ENCODE assay signal across 21 cellular contexts in the genomic region with DNA sequence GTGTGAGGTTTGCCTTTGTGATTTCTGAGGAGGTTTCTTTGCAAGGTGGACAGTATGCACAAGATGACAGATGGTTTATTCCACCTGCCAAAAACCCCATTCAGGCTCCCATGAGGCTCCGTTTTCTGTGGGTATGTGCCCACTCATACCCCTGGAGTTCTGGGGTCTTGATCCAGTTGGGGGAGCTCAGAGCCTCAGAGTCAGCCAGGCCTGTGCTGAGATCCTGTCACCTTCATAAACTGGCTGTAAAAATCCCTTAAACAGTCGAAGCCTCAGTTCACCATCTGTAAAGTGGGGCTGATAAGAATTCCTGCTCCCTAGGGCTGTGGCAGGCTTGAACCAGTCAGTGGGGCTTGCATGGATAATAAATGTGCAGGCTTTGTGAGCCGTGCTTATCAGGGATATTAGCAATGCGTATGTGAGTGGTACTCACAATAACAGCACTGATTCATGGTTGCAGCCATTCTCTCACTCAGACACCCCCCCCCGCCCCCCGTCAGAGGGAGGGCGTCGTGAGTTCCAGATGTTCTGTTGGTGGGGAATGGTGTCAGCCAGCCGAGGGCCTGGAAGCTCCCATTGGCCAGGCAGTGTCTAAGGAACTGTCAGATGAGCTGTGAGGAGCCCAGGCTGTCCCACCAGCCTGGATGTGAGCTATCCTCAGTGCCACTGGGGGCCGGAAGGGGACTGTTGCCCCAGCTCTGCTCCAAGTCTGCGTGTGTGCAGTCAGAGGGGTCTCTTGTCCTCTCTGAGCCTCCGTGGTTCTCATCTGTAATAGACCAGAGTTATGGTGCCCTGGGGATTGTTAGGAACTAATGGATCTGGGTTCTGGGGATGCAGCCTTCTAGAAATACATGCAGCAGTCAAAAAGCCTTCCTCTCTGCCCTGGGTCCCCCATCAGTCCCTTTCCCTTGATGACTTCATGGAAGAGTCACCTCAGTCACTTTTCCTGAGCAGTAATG. TPM values are rescaled to one million over a fixed set of nuclear protein-coding genes. Genes with fewer than 3 reads are reported as not detected.
A peak's percentile ranks its signal among the peaks of the same experiment; 100 is the strongest.
DNase-seq lines count a peak whose midpoint lies in the region; ATAC-seq and TF ChIP-seq lines count a peak whose summit lies in the region.
"Had no signal": no experiment of that assay in that cellular context is flagged by ENCODE, and none has a peak within 500 bp of the region (broad histone marks: within the 10 kb centered on the region; RNA-seq: fewer than 3 reads in every experiment).

No MANE protein-coding gene starts in this region.

- no peak overlapping the region for H2AFZ ChIP-seq in fibroblast of lung (ENCODE audit: low read length)
- H2AFZ ChIP-seq: parathyroid adenoma had no signal

- peaks cover 0 to 9% of the 10 kb centered on the region in 2 donors for H3K27me3 Mint-ChIP-seq in natural killer cell treated with Interleukin-12 subunit alpha and Interleukin-12 subunit beta and Interleukin-15 and Interleukin-18, amount 100 ng/mL, for 72 hours
- peaks cover 66% of the 10 kb centered on the region for H3K27me3 Mint-ChIP-seq in endodermal cell (ENCODE audit: insufficient read depth)

- H3K4me1 ChIP-seq in HEK293 (ENCODE audit: control insufficient read depth, insufficient read depth, low read length) (no peaks in the 10 kb centered on the region; the same call in 1 of the 2 replicates), fibroblast of lung (ENCODE audit: control insufficient read depth, extremely low read depth, insufficient read depth, low read length) (no peaks in the 10 kb centered on the region), endodermal cell (ENCODE audit: control insufficient read depth, insufficient read depth, low read length) (no peaks in the 10 kb centered on the region)

- no peaks in the 10 kb centered on the region for H3K36me3 Mint-ChIP-seq in natural killer cell treated with Interleukin-12 subunit alpha and Interleukin-12 subunit beta and Interleukin-15 and Interleukin-18, amount 100 ng/mL, for 72 hours
- no peaks in the 10 kb centered on the region for H3K36me3 Mint-ChIP-seq in endodermal cell (ENCODE audit: low read depth)
- H3K36me3 Mint-ChIP-seq: activated naive CD8-positive, alpha-beta T cell had no signal

- CTCF ChIA-PET in HEK293 (lab: Yijun Ruan, JAX): interaction anchor here (0.6 to 1.8 kb wide), 3 partner anchors 33 to 40 kb away, joined by 3 to 17 read pairs (median 8); no protein-coding TSS in a partner anchor

- POLR2A ChIA-PET in HEK293 (lab: Yijun Ruan, JAX): interaction anchor here (1.4 kb wide), 1 partner anchor 52 kb away, joined by 3 read pairs; no protein-coding TSS in a partner anchor

- no peaks in the 10 kb centered on the region for H3K9me3 ChIP-seq in HEK293 (ENCODE audit: control insufficient read depth, insufficient read depth, low read depth, low read length)
- no peaks in the 10 kb centered on the region for H3K9me3 ChIP-seq in fibroblast of lung (ENCODE audit: control insufficient read depth, insufficient read depth, low read depth, low read length)
- no peaks in the 10 kb centered on the region for H3K9me3 ChIP-seq in endodermal cell (ENCODE audit: control insufficient read depth, low read length)
- H3K9me3 ChIP-seq: spleen had no signal

- TF ChIP-seq CTCF in AG10803 (conservative IDR thresholded peaks at IDR 0.05; ENCODE audit: low read length): no peak
- no peak for TF ChIP-seq CTCF in HEK293 (tag by site-specific recombination; IDR thresholded peaks at IDR 0.05)
- TF ChIP-seq CTCF in fibroblast of lung (conservative IDR thresholded peaks at IDR 0.05 in 1 of 2, IDR thresholded peaks at IDR 0.05 in 1 of 2; ENCODE audit: low read depth in 1 of 2, low read length in 2 of 2): no peak
- TF ChIP-seq CTCF in endodermal cell (conservative IDR thresholded peaks at IDR 0.05): no peak

- H3K27ac Mint-ChIP-seq in natural killer cell treated with Interleukin-12 subunit alpha and Interleukin-12 subunit beta and Interleukin-15 and Interleukin-18, amount 100 ng/mL, for 72 hours: no peak overlapping the region
- no peak overlapping the region for H3K27ac Mint-ChIP-seq in endodermal cell
- H3K27ac Mint-ChIP-seq: activated naive CD8-positive, alpha-beta T cell; stimulated activated naive CD8-positive, alpha-beta T cell treated with anti-CD3 and anti-CD28 coated beads, Interleukin-15, Interleukin-2, amounts not matched to agents 100 ng/mL and 50 ng/mL, for 24 hours had no signal

- no peak overlapping the region for H3K4me2 ChIP-seq in fibroblast of lung (ENCODE audit: extremely low read depth, insufficient read depth, low read length)
- H3K4me2 ChIP-seq: KMS-11 had no signal

- H3K4me1 Mint-ChIP-seq in natural killer cell treated with Interleukin-12 subunit alpha and Interleukin-12 subunit beta and Interleukin-15 and Interleukin-18, amount 100 ng/mL, for 72 hours (ENCODE audit: low read depth in 2 of 2): peaks cover 0 to 2% of the 10 kb centered on the region in 2 donors
- no peaks in the 10 kb centered on the region for H3K4me1 Mint-ChIP-seq in endodermal cell

- H3K4me3 Mint-ChIP-seq in natural killer cell treated with Interleukin-12 subunit alpha and Interleukin-12 subunit beta and Interleukin-15 and Interleukin-18, amount 100 ng/mL, for 72 hours: no peak overlapping the region
- H3K4me3 Mint-ChIP-seq in endodermal cell: no peak overlapping the region
- H3K4me3 Mint-ChIP-seq: stimulated activated naive CD8-positive, alpha-beta T cell treated with anti-CD3 and anti-CD28 coated beads, Interleukin-15, Interleukin-2, amounts not matched to agents 100 ng/mL and 50 ng/mL, for 24 hours had no signal

- peaks cover 2% of the 10 kb centered on the region for H3K27me3 ChIP-seq in fibroblast of lung (ENCODE audit: control insufficient read depth, insufficient read depth, low read length)
- H3K27me3 ChIP-seq in endodermal cell (ENCODE audit: control insufficient read depth, insufficient read depth, low read length, poor library complexity, severe bottlenecking): peaks cover 54% of the 10 kb centered on the region

- WGBS in endodermal cell (ENCODE audit: insufficient coverage in 1 of 2, insufficient read length in 1 of 2), 2 experiments: 72 to 79% methylated on average over 7 to 12 of the region's 12 CpGs

- no peaks in the 10 kb centered on the region for H3K36me3 ChIP-seq in HEK293 (ENCODE audit: control insufficient read depth in 2 of 2, insufficient read depth in 1 of 2, low read length in 2 of 2)
- H3K36me3 ChIP-seq in fibroblast of lung (ENCODE audit: control insufficient read depth, insufficient read depth, low read length): no peaks in the 10 kb centered on the region
- H3K36me3 ChIP-seq in endodermal cell (ENCODE audit: control insufficient read depth, insufficient read depth, low read length): no peaks in the 10 kb centered on the region
- H3K36me3 ChIP-seq: spleen had no signal

- H3K9ac ChIP-seq in fibroblast of lung (ENCODE audit: insufficient read depth, low read length): no peak overlapping the region
- no peak overlapping the region for H3K9ac ChIP-seq in endodermal cell (ENCODE audit: extremely low read depth, low read length, poor library complexity, severe bottlenecking)
- H3K9ac ChIP-seq: KMS-11, parathyroid adenoma had no signal

- DNase-seq in AG10803 (ENCODE audit: low read depth) (peak; percentile 60), fibroblast of lung (ENCODE audit: low read depth in 2 of 2) (peak; percentile 39 to 60), endodermal cell (no peak), DMS153 treated with DMSO at 0.1 percent for 48 hours (lab: John Stamatoyannopoulos, UW; ENCODE audit: unreplicated experiment) (no peak), HT-29 (ENCODE audit: low spot score) (no peak)
- DNase-seq in natural killer cell treated with Interleukin-12 subunit alpha and Interleukin-12 subunit beta and Interleukin-15 and Interleukin-18, amount 100 ng/mL, for 72 hours (ENCODE audit: low spot score): peak; percentile 44
- DNase-seq in stimulated activated CD4-positive, alpha-beta T cell treated with anti-CD3 and anti-CD28 coated beads, Interleukin-12 subunit alpha, Interleukin-12 subunit beta, amount 100 ng/mL, for 4 hours: no peak
- DNase-seq: activated CD4-positive, CD25-positive, alpha-beta regulatory T cell treated with anti-CD3 and anti-CD28 coated beads, Interleukin-2, amount 50 U/mL, for 72 hours; AML-193; DMS53; glutamatergic neuron; midbrain; NCI-H2171 treated with DMSO at 0.1 percent for 48 hours; SHP77; T-helper 2 cell had no signal

- H3K4me3 ChIP-seq in AG10803 (ENCODE audit: low read length): 0 out of 2 replicates have a peak overlapping the region, but pooled peaks have one; percentile 7
- H3K4me3 ChIP-seq in HEK293 (ENCODE audit: low read depth, low read length): no peak overlapping the region
- H3K4me3 ChIP-seq in fibroblast of lung (replicated peaks in 1 of 4; ENCODE audit: control extremely low read depth in 1 of 4, insufficient read depth in 1 of 4, low read depth in 3 of 4, low read length in 4 of 4): no peak overlapping the region
- H3K4me3 ChIP-seq in endodermal cell (ENCODE audit: low read length): no peak overlapping the region
- H3K4me3 ChIP-seq: spleen had no signal

- ATAC-seq in natural killer cell treated with Interleukin-12 subunit alpha and Interleukin-12 subunit beta and Interleukin-15 and Interleukin-18, amount 100 ng/mL, for 72 hours: no peak

- no peaks in the 10 kb centered on the region for H3K79me2 ChIP-seq in fibroblast of lung (ENCODE audit: control insufficient read depth, insufficient read depth, low read length)

- no peaks in the 10 kb centered on the region for H3K9me3 Mint-ChIP-seq in natural killer cell treated with Interleukin-12 subunit alpha and Interleukin-12 subunit beta and Interleukin-15 and Interleukin-18, amount 100 ng/mL, for 72 hours
- H3K9me3 Mint-ChIP-seq in endodermal cell: no peaks in the 10 kb centered on the region
- H3K9me3 Mint-ChIP-seq: stimulated activated naive CD8-positive, alpha-beta T cell treated with anti-CD3 and anti-CD28 coated beads, Interleukin-15, Interleukin-2, amounts not matched to agents 100 ng/mL and 50 ng/mL, for 24 hours had no signal

- H3K27ac ChIP-seq in HEK293 (ENCODE audit: extremely low read depth, low read depth, low read length) (no peak overlapping the region), fibroblast of lung (ENCODE audit: insufficient read depth, low read length) (no peak overlapping the region), endodermal cell (ENCODE audit: low read depth, low read length) (no peak overlapping the region)
- H3K27ac ChIP-seq: KMS-11, spleen had no signal

- no peaks in the 10 kb centered on the region for H4K20me1 ChIP-seq in fibroblast of lung (ENCODE audit: control insufficient read depth, extremely low read depth, insufficient read depth, low read length)

RNA-seq across cellular contexts. Expression of gene KCNIP3, which starts 51.7 kb away (rescaled TPM):
- total RNA-seq in fibroblast of lung (1.5 and 1.7 TPM in 2 replicates), endodermal cell (1 to 10 TPM in 1 of 2 donors, under 1 TPM in 1; 0.26 to 1.3 TPM)
- 0.32 and 0.81 TPM in 2 replicates for polyA plus RNA-seq in fibroblast of lung
- polyA plus RNA-seq in fibroblast of lung (2012): 0.98 and 1.7 TPM in 2 replicates
- 1.7 TPM in 1 of 2 replicates, not detected in the other for polyA minus RNA-seq in fibroblast of lung (ENCODE audit: low replicate concordance)
- total RNA-seq in natural killer cell treated with Interleukin-12 subunit alpha and Interleukin-12 subunit beta and Interleukin-15 and Interleukin-18, amount 100 ng/mL, for 72 hours: not detected
- polyA plus RNA-seq in endodermal cell (2013, experiment 1 of 2): 5.0 TPM
- 4.1 TPM for polyA plus RNA-seq in endodermal cell (2013, experiment 2 of 2)
- total RNA-seq in HT-29 (2014; rRNA removed; shearing (Covaris generic)): 0.74 and 1.1 TPM in 2 replicates

RNA-seq across cellular contexts. Expression of gene FAHD2A, which starts 53.6 kb away (rescaled TPM):
- total RNA-seq in fibroblast of lung (25.9 and 32.5 TPM in 2 replicates), endodermal cell (10 to 100 TPM; 45.2 to 49.4 TPM)
- polyA plus RNA-seq in fibroblast of lung: 22.1 and 25.7 TPM in 2 replicates
- polyA plus RNA-seq in fibroblast of lung (2012): 21.2 and 28.7 TPM in 2 replicates
- polyA minus RNA-seq in fibroblast of lung (ENCODE audit: low replicate concordance): 25.2 and 37.9 TPM in 2 replicates
- total RNA-seq in natural killer cell treated with Interleukin-12 subunit alpha and Interleukin-12 subunit beta and Interleukin-15 and Interleukin-18, amount 100 ng/mL, for 72 hours: 10 to 100 TPM; 22.8 to 31.4 TPM
- polyA plus RNA-seq in endodermal cell (2013, experiment 1 of 2): 38.3 TPM
- 31.3 TPM for polyA plus RNA-seq in endodermal cell (2013, experiment 2 of 2)
- total RNA-seq in HT-29 (2014; rRNA removed; shearing (Covaris generic)): 20.8 and 26.2 TPM in 2 replicates

Comparison
In these comparisons a context has a peak if more than half of its experiments do, and no peak if none do; other contexts are left out.
1. DNase-seq: peak in AG10803 (single experiment), fibroblast of lung (2 of 2) and natural killer cell treated with Interleukin-12 subunit alpha and Interleukin-12 subunit beta and Interleukin-15 and Interleukin-18, amount 100 ng/mL, for 72 hours (single experiment); none in endodermal cell (single experiment), DMS153 treated with DMSO at 0.1 percent for 48 hours (single experiment), stimulated activated CD4-positive, alpha-beta T cell treated with anti-CD3 and anti-CD28 coated beads, Interleukin-12 subunit alpha, Interleukin-12 subunit beta, amount 100 ng/mL, for 4 hours (single experiment) and HT-29 (single experiment).